ENCODE assay signal across 27 cellular contexts in the genomic region with DNA sequence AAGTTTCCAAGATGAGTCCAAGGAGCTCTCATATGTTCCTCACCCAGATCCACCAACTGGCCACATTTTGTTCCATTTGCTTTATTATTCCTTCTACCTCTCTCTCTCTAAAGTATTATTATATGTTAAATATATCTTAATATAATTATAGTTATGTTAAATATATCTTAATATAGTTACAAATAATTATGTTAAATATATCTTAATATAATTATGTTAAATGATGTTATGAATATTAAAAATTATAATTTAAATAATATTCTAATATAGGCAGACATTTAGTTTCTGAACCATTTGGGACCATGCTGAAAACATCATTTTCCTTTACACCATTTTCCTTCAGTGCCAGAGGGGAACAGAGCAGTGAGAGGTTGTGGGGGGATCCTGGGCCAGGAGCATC. TPM values are rescaled to one million over a fixed set of nuclear protein-coding genes. Genes with fewer than 3 reads are reported as not detected.
A peak's percentile ranks its signal among the peaks of the same experiment; 100 is the strongest.
DNase-seq lines count a peak whose midpoint lies in the region; ATAC-seq, FAIRE-seq and TF ChIP-seq lines count a peak whose summit lies in the region.
"Had no signal": no experiment of that assay in that cellular context is flagged by ENCODE, and none has a peak within 500 bp of the region (broad histone marks: within the 10 kb centered on the region; RNA-seq: fewer than 3 reads in every experiment).

No MANE protein-coding gene starts in this region.

- TF ChIP-seq EP300 in stomach (IDR thresholded peaks at IDR 0.05) (no peak), tibial nerve (IDR thresholded peaks at IDR 0.05) (no peak)

- H3K9me3 ChIP-seq in kidney (ENCODE audit: control insufficient read depth in 1 of 2, low read length in 2 of 2) (no peaks in the 10 kb centered on the region), stomach (peaks cover 0 to 9% (median 7%) of the 10 kb centered on the region in 4 donors), tibial nerve (peaks cover 0 to 10% (median 0%) of the 10 kb centered on the region in 4 donors), vagina (no peaks in the 10 kb centered on the region)
- H3K9me3 ChIP-seq: BLaER1 treated with 17β-estradiol and CSF1 and Interleukin-3, amounts not matched to agents 10 nM and 100 nM; Caco-2 had no signal

- peaks cover 2% of the 10 kb centered on the region; the same call in 1 of the 2 replicates for H3K27me3 Mint-ChIP-seq in WTC11 (ENCODE audit: low read depth)
- no peaks in the 10 kb centered on the region for H3K27me3 Mint-ChIP-seq in chondrocyte (ENCODE audit: low read depth)

- peak; percentile 81 for FAIRE-seq in G401.6 (lab: Jason Lieb, UNC)
- peak; percentile 6 for FAIRE-seq in kidney (lab: Jason Lieb, UNC)
- FAIRE-seq: A549, GM12891 had no signal

- H3K36me3 Mint-ChIP-seq in WTC11 = no peaks in the 10 kb centered on the region
- H3K36me3 Mint-ChIP-seq in chondrocyte (ENCODE audit: low read depth) = peaks cover 21% of the 10 kb centered on the region
- H3K36me3 Mint-ChIP-seq: CD8-positive, alpha-beta T cell had no signal

- H3K4me1 Mint-ChIP-seq in WTC11 (peaks cover 30% of the 10 kb centered on the region), chondrocyte (ENCODE audit: low read depth) (peaks cover 62% of the 10 kb centered on the region)
- H3K4me1 Mint-ChIP-seq: B cell had no signal

- H3K27ac ChIP-seq in kidney (ENCODE audit: low read depth in 2 of 2, low read length in 2 of 2) (no peak overlapping the region), stomach (no peak overlapping the region), tibial nerve (no peak overlapping the region), vagina (no peak overlapping the region)
- H3K27ac ChIP-seq: BLaER1 treated with 17β-estradiol and CSF1 and Interleukin-3, amounts not matched to agents 10 nM and 100 nM; C4-2B had no signal

- H3K4me3 Mint-ChIP-seq in WTC11 (no peak overlapping the region), chondrocyte (ENCODE audit: unreplicated experiment) (peak overlapping the region; percentile 77)
- H3K4me3 Mint-ChIP-seq: B cell; CD4-positive, alpha-beta T cell; CD8-positive, alpha-beta T cell had no signal

- H3K27ac Mint-ChIP-seq in WTC11 (no peak overlapping the region), chondrocyte (ENCODE audit: unreplicated experiment) (peak overlapping the region; percentile 94)
- H3K27ac Mint-ChIP-seq: B cell; CD4-positive, alpha-beta T cell; CD8-positive, alpha-beta T cell had no signal

- CTCF ChIA-PET in WTC11 (lab: Charles Lee) = interaction anchor here (1.1 to 1.5 kb wide), 2 partner anchors 13 to 33 kb away, joined by 3 to 7 read pairs; no protein-coding TSS in a partner anchor

- H3K9ac ChIP-seq in kidney (ENCODE audit: low read length in 2 of 2) = no peak overlapping the region
- H3K9ac ChIP-seq: BLaER1 treated with 17β-estradiol and CSF1 and Interleukin-3, amounts not matched to agents 10 nM and 100 nM had no signal

- TF ChIP-seq POLR2A in stomach (IDR thresholded peaks at IDR 0.05) (no peak), tibial nerve (IDR thresholded peaks at IDR 0.05) (no peak), vagina (IDR thresholded peaks at IDR 0.05) (no peak)

- POLR2A ChIA-PET in WTC11 (lab: Charles Lee) = no interaction called here

- DNase-seq in WTC11 (ENCODE audit: low spot score) (no peak), chondrocyte (ENCODE audit: low spot score) (no peak), kidney (no peak), stomach (no peak), tibial nerve (ENCODE audit: low spot score in 2 of 2) (no peak), vagina (ENCODE audit: extremely low spot score in 2 of 2) (no peak)
- DNase-seq: 8988T; AML-193; Caco-2; Calu3; CD4-positive, alpha-beta T cell; CD8-positive, alpha-beta T cell; DMS 273 treated with DMSO at 0.1 percent for 48 hours; DMS153; DMS53; DMS79; DND-41; EL; GF-D8 had no signal

- H3K4me1 ChIP-seq in kidney (ENCODE audit: control insufficient read depth in 1 of 2, insufficient read depth in 1 of 2, low read depth in 1 of 2, low read length in 2 of 2) (no peaks in the 10 kb centered on the region), stomach (no peaks in the 10 kb centered on the region), tibial nerve (no peaks in the 10 kb centered on the region), vagina (no peaks in the 10 kb centered on the region)
- H3K4me1 ChIP-seq: BLaER1 treated with 17β-estradiol and CSF1 and Interleukin-3, amounts not matched to agents 10 nM and 100 nM; Caco-2 had no signal

- H3K9me3 Mint-ChIP-seq in WTC11 (peaks cover 3% of the 10 kb centered on the region; the same call in 1 of the 2 replicates), chondrocyte (ENCODE audit: low read depth) (peaks cover 3% of the 10 kb centered on the region)
- H3K9me3 Mint-ChIP-seq: CD4-positive, alpha-beta T cell; CD8-positive, alpha-beta T cell had no signal

- intact Hi-C loops in kidney (cut with DNase I) (no loop called here), stomach (cut with DNase I; ENCODE audit: low total_unique reads) (no loop called here), vagina (cut with DNase I) (no loop called here)

- TF ChIP-seq CTCF in WTC11 (IDR thresholded peaks at IDR 0.05) = no peak
- no peak for TF ChIP-seq CTCF in chondrocyte (IDR thresholded peaks at IDR 0.05)
- no peak for TF ChIP-seq CTCF in kidney (IDR thresholded peaks at IDR 0.05; ENCODE audit: borderline replicate concordance, extremely low read depth, insufficient read depth)
- TF ChIP-seq CTCF in stomach (IDR thresholded peaks at IDR 0.05) = no peak
- TF ChIP-seq CTCF in tibial nerve (IDR thresholded peaks at IDR 0.05) = no peak
- TF ChIP-seq CTCF in vagina (IDR thresholded peaks at IDR 0.05) = no peak

- H3K4me3 ChIP-seq in kidney (ENCODE audit: low read length in 2 of 2) (no peak overlapping the region), stomach (no peak overlapping the region), tibial nerve (no peak overlapping the region), vagina (no peak overlapping the region)
- H3K4me3 ChIP-seq: A549; BLaER1 treated with 17β-estradiol and CSF1 and Interleukin-3, amounts not matched to agents 10 nM and 100 nM had no signal

- H3K36me3 ChIP-seq in kidney (ENCODE audit: control insufficient read depth in 1 of 2, insufficient read depth in 2 of 2, low read length in 2 of 2) = no peaks in the 10 kb centered on the region
- no peaks in the 10 kb centered on the region for H3K36me3 ChIP-seq in stomach
- H3K36me3 ChIP-seq in tibial nerve = no peaks in the 10 kb centered on the region
- H3K36me3 ChIP-seq in vagina = no peaks in the 10 kb centered on the region
- H3K36me3 ChIP-seq: BLaER1 treated with 17β-estradiol and CSF1 and Interleukin-3, amounts not matched to agents 10 nM and 100 nM had no signal

- ATAC-seq in WTC11 (no peak), GM21423 (IDR thresholded peaks at IDR 0.05; ENCODE audit: unreplicated experiment) (no peak)
- ATAC-seq: A549; CD8-positive, alpha-beta T cell had no signal

- H3K27me3 ChIP-seq in stomach (no peaks in the 10 kb centered on the region), tibial nerve (no peaks in the 10 kb centered on the region), vagina (no peaks in the 10 kb centered on the region)
- H3K27me3 ChIP-seq: BLaER1 treated with 17β-estradiol and CSF1 and Interleukin-3, amounts not matched to agents 10 nM and 100 nM had no signal

TF ChIP-seq in WTC11, 78 proteins besides CTCF, POLR2A, EP300 and RAD21:
- TF ChIP-seq SP1 (CRISPR knock-in tag; conservative IDR thresholded peaks at IDR 0.05) (no peak), HMGA2 (CRISPR knock-in tag; IDR thresholded peaks at IDR 0.05) (peak; percentile 96)
- TF ChIP-seq, protein P1, sequence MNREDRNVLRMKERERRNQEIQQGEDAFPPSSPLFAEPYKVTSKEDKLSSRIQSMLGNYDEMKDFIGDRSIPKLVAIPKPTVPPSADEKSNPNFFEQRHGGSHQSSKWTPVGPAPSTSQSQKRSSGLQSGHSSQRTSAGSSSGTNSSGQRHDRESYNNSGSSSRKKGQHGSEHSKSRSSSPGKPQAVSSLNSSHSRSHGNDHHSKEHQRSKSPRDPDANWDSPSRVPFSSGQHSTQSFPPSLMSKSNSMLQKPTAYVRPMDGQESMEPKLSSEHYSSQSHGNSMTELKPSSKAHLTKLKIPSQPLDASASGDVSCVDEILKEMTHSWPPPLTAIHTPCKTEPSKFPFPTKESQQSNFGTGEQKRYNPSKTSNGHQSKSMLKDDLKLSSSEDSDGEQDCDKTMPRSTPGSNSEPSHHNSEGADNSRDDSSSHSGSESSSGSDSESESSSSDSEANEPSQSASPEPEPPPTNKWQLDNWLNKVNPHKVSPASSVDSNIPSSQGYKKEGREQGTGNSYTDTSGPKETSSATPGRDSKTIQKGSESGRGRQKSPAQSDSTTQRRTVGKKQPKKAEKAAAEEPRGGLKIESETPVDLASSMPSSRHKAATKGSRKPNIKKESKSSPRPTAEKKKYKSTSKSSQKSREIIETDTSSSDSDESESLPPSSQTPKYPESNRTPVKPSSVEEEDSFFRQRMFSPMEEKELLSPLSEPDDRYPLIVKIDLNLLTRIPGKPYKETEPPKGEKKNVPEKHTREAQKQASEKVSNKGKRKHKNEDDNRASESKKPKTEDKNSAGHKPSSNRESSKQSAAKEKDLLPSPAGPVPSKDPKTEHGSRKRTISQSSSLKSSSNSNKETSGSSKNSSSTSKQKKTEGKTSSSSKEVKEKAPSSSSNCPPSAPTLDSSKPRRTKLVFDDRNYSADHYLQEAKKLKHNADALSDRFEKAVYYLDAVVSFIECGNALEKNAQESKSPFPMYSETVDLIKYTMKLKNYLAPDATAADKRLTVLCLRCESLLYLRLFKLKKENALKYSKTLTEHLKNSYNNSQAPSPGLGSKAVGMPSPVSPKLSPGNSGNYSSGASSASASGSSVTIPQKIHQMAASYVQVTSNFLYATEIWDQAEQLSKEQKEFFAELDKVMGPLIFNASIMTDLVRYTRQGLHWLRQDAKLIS (CRISPR knock-in tag; IDR thresholded peaks at IDR 0.05; ENCODE audit: borderline replicate concordance) = no peak

RNA-seq across cellular contexts. Expression of a gene that starts 50.0 kb away (rescaled TPM):
- total RNA-seq in WTC11 (2021) = 8.5 to 8.9 TPM (median 8.8 TPM) in 3 replicates
- 25.5 to 55.8 TPM (median 52.7 TPM) in 3 replicates for total RNA-seq in chondrocyte
- total RNA-seq in kidney = 0.91 TPM
- 0.28 TPM for polyA plus RNA-seq in kidney (ENCODE audit: insufficient read depth, low read depth, low replicate concordance)
- 1 to 10 TPM in 1 of 5 donors, under 1 TPM in 1, not detected in 3; 0.45 to 2.9 TPM for total RNA-seq in stomach
- under 1 TPM; 0.44 to 0.63 (median 0.46) TPM for polyA plus RNA-seq in stomach
- 1 to 10 TPM in 2 of 4 donors, under 1 TPM in 2; 0.30 to 1.9 (median 0.90) TPM for total RNA-seq in tibial nerve
- 5.2 TPM for total RNA-seq in vagina
- total RNA-seq: G401 had no signal
